Comparison of ENCODE assay signal across 26 cellular contexts in genomic region chr5:25393957-25394356, GRCh38.
"Had no signal": no experiment of that assay in that cellular context is flagged by ENCODE, and none has a peak within 500 bp of the region (broad histone marks: within the 10 kb centered on the region; RNA-seq: fewer than 3 reads in every experiment).

No MANE protein-coding gene starts in this region.

- H3K27ac ChIP-seq: brain microvascular endothelial cell, coronary artery, dorsolateral prefrontal cortex, WERI-Rb-1 had no signal

- H3K36me3 ChIP-seq: brain microvascular endothelial cell, WERI-Rb-1 had no signal

- ATAC-seq: activated CD4-positive, CD25-positive, alpha-beta regulatory T cell treated with anti-CD3 and anti-CD28 coated beads, Interleukin-2, amount 50 U/mL, for 24 hours; activated naive CD4-positive, alpha-beta T cell treated with anti-CD3 and anti-CD28 coated beads, Interleukin-2, amount 50 U/mL, for 72 hours; activated T-cell treated with anti-CD3 and anti-CD28 coated beads, Interleukin-2, amount 50 U/mL, for 72 hours; esophagus mucosa; T-helper 17 cell had no signal

- H3K4me3 ChIP-seq: coronary artery, dorsolateral prefrontal cortex had no signal

- H3K27me3 ChIP-seq: brain microvascular endothelial cell, dorsolateral prefrontal cortex had no signal

- DNase-seq: activated B cell treated with CpG ODN at 0.5 μM for 24 hours; activated CD4-positive, alpha-beta memory T cell treated with anti-CD3 and anti-CD28 coated beads, Interleukin-2, amount 10 ng/mL, durations not matched to agents 7 days and 5 days; activated CD4-positive, alpha-beta T cell treated with anti-CD3 and anti-CD28 coated beads, Interleukin-2, amount 10 ng/mL, durations not matched to agents 7 days and 5 days; activated CD4-positive, alpha-beta T cell treated with anti-CD3 and anti-CD28 coated beads, Interleukin-2, amount 50 U/mL, for 4 hours; activated CD8-positive, alpha-beta memory T cell treated with anti-CD3 and anti-CD28 coated beads, Interleukin-2, amount 50 U/mL, for 48 hours; activated gamma-delta T cell; activated naive CD4-positive, alpha-beta T cell; activated naive CD4-positive, alpha-beta T cell treated with anti-CD3 and anti-CD28 coated beads, Interleukin-2, amount 10 ng/mL, durations not matched to agents 7 days and 5 days; activated naive CD8-positive, alpha-beta T cell treated with anti-CD3 and anti-CD28 coated beads, Interleukin-2, amount 10 ng/mL, durations not matched to agents 7 days and 5 days; activated T-cell treated with anti-CD3 and anti-CD28 coated beads for 4 hours; activated T-cell treated with anti-CD3 and anti-CD28 coated beads, Interleukin-2, amount 50 U/mL, for 24 hours; activated T-cell treated with anti-CD3 and anti-CD28 coated beads, Interleukin-2, amount 50 U/mL, for 72 hours; amniotic stem cell; brain microvascular endothelial cell; dorsolateral prefrontal cortex; effector memory CD4-positive, alpha-beta T cell; endodermal cell; foreskin fibroblast; head of caudate nucleus; T-helper 17 cell; T1000 had no signal
